20 cellular contexts compared by ENCODE assay signal in the genomic region with DNA sequence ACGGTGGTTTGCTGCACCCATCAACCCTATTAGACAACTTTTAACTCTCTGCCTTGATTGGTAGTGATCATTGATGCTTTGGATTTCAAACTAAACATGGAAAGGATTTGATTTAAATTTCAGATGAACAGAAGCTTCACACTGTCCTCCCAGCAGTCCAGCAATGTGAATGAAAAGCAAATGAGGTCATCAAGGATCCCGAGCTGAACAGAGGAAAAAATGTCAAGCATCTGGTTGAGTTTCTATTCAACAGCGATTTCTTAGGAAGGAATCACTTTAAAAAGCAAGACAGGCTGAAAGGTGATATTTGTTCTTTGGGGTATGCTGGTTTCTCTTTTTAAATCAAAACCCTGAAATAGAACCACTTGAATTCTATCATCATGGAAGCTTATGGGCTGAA. TPM values are rescaled to one million over a fixed set of nuclear protein-coding genes. Genes with fewer than 3 reads are reported as not detected.
A peak's percentile ranks its signal among the peaks of the same experiment; 100 is the strongest.
DNase-seq lines count a peak whose midpoint lies in the region; ATAC-seq and TF ChIP-seq lines count a peak whose summit lies in the region.
"Had no signal": no experiment of that assay in that cellular context is flagged by ENCODE, and none has a peak within 500 bp of the region (broad histone marks: within the 10 kb centered on the region; RNA-seq: fewer than 3 reads in every experiment).

No MANE protein-coding gene starts in this region.

- no peak overlapping the region for H3K4ac ChIP-seq in mesenchymal stem cell (ENCODE audit: low read depth in 1 of 2, low read length in 2 of 2)

- H3K27ac ChIP-seq in mesenchymal stem cell (ENCODE audit: low read length, poor library complexity, severe bottlenecking) = peak overlapping the region; percentile 7
- no peak overlapping the region for H3K27ac ChIP-seq in colonic mucosa
- H3K27ac ChIP-seq: dorsolateral prefrontal cortex had no signal

- ATAC-seq in GM18502 (IDR thresholded peaks at IDR 0.05; ENCODE audit: poor library complexity, unreplicated experiment) = no peak
- ATAC-seq: activated CD4-positive, CD25-positive, alpha-beta regulatory T cell treated with anti-CD3 and anti-CD28 coated beads, Interleukin-2, amount 50 U/mL, for 24 hours; HepG2; PC-3; sciatic nerve had no signal

- no peak overlapping the region for H3K18ac ChIP-seq in mesenchymal stem cell (ENCODE audit: low read depth in 1 of 2, low read length in 2 of 2)

- H4K91ac ChIP-seq in mesenchymal stem cell (ENCODE audit: low read length) = no peak overlapping the region

- no peak overlapping the region for H2BK15ac ChIP-seq in mesenchymal stem cell (ENCODE audit: low read depth, poor library complexity, severe bottlenecking)

- no peak overlapping the region for H2AFZ ChIP-seq in mesenchymal stem cell (ENCODE audit: low read depth, low read length)

- H3K79me1 ChIP-seq in mesenchymal stem cell (replicated peaks; ENCODE audit: low read length, poor library complexity, severe bottlenecking) = no peaks in the 10 kb centered on the region

- no peaks in the 10 kb centered on the region for H3K36me3 ChIP-seq in mesenchymal stem cell (ENCODE audit: control insufficient read depth in 1 of 2, insufficient read depth in 2 of 2, low read depth in 1 of 2, low read length in 2 of 2)
- no peaks in the 10 kb centered on the region for H3K36me3 ChIP-seq in colonic mucosa

- DNase-seq in AG20443 (ENCODE audit: low spot score) (peak; percentile 61), M059J (ENCODE audit: low read depth) (peak; percentile 35), dedifferentiated amniotic fluid mesenchymal stem cell (ENCODE audit: extremely low spot score) (peak; percentile 36), mesenchymal stem cell (peak; percentile 10), SKM-1 treated with dmso at 0.1 percent for 144 hours (lab: John Stamatoyannopoulos, UW; ENCODE audit: unreplicated experiment) (no peak), colonic mucosa (no peak), NAMALWA (ENCODE audit: low spot score) (no peak)
- DNase-seq: ACHN; DMS79; dorsolateral prefrontal cortex; immature natural killer cell; NCI-H1417 treated with DMSO at 0.1 percent for 48 hours; PC-3; SIG-M5; stimulated activated naive CD4-positive, alpha-beta T cell had no signal

- TF ChIP-seq CTCF in colonic mucosa (IDR thresholded peaks at IDR 0.05) = no peak

- no peak overlapping the region for H3K4me2 ChIP-seq in mesenchymal stem cell (ENCODE audit: low read length, poor library complexity, severe bottlenecking)

- H2BK5ac ChIP-seq in mesenchymal stem cell (ENCODE audit: low read depth, low read length, poor library complexity, severe bottlenecking) = no peak overlapping the region

- no peak overlapping the region for H3K14ac ChIP-seq in mesenchymal stem cell (ENCODE audit: low read length in 2 of 2)

- WGBS in mesenchymal stem cell = 3% methylated on average over 2 of the region's 3 CpGs

- H4K8ac ChIP-seq in mesenchymal stem cell (ENCODE audit: low read length) = no peak overlapping the region

- no peak overlapping the region for H2BK120ac ChIP-seq in mesenchymal stem cell (ENCODE audit: low read depth, low read length)

- no peak overlapping the region for H2AK5ac ChIP-seq in mesenchymal stem cell (ENCODE audit: low read length, severe bottlenecking)

- H2BK12ac ChIP-seq in mesenchymal stem cell (ENCODE audit: low read length in 2 of 2) = no peak overlapping the region

- H3K4me3 ChIP-seq in mesenchymal stem cell (ENCODE audit: insufficient read depth in 1 of 2, low read depth in 1 of 2, low read length in 2 of 2) (no peak overlapping the region), colonic mucosa (no peak overlapping the region)
- H3K4me3 ChIP-seq: dorsolateral prefrontal cortex had no signal

- no peaks in the 10 kb centered on the region for H3K9me3 ChIP-seq in mesenchymal stem cell (ENCODE audit: control insufficient read depth, low read length)
- no peaks in the 10 kb centered on the region for H3K9me3 ChIP-seq in colonic mucosa

- H3K27me3 ChIP-seq in mesenchymal stem cell (ENCODE audit: control insufficient read depth in 1 of 2, insufficient read depth in 1 of 2, low read length in 2 of 2) (no peaks in the 10 kb centered on the region), colonic mucosa (no peaks in the 10 kb centered on the region)
- H3K27me3 ChIP-seq: dorsolateral prefrontal cortex had no signal

- H3K4me1 ChIP-seq in mesenchymal stem cell (ENCODE audit: control insufficient read depth, insufficient read depth, low read depth, low read length) = peaks cover 3% of the 10 kb centered on the region
- no peaks in the 10 kb centered on the region for H3K4me1 ChIP-seq in colonic mucosa

- H3K23ac ChIP-seq in mesenchymal stem cell (ENCODE audit: low read length in 2 of 2) = no peak overlapping the region

- H3K9ac ChIP-seq in mesenchymal stem cell (ENCODE audit: low read length) (no peak overlapping the region), colonic mucosa (ENCODE audit: low read depth in 2 of 2, low read length in 2 of 2) (no peak overlapping the region)

- intact Hi-C loops in colonic mucosa (cut with DNase I) = no loop called here

RNA-seq across cellular contexts. Expression of gene SAMD3, which starts 10.6 kb away (rescaled TPM):
- total RNA-seq in M059J (2014; rRNA removed; shearing (Covaris generic)) = 2.8 and 4.2 TPM in 2 replicates
- 0.48 TPM for polyA plus RNA-seq in mesenchymal stem cell (2013, experiment 1 of 2)
- polyA plus RNA-seq in mesenchymal stem cell (2013, experiment 2 of 2) = 0.53 TPM
- total RNA-seq in colonic mucosa = 1 to 10 TPM; 1.7 to 5.1 TPM
- total RNA-seq: HepG2, lower leg skin, PC-3 had no signal
- polyA plus RNA-seq: HepG2 had no signal

Comparison
In these comparisons a context has a peak if more than half of its experiments do, and no peak if none do; other contexts are left out.
1. DNase-seq: peak in AG20443 (single experiment), M059J (single experiment), dedifferentiated amniotic fluid mesenchymal stem cell (single experiment) and mesenchymal stem cell (single experiment); none in SKM-1 treated with dmso at 0.1 percent for 144 hours (single experiment), colonic mucosa (single experiment) and NAMALWA (single experiment).